ENCODE assay signal across 8 cellular contexts in the genomic region with DNA sequence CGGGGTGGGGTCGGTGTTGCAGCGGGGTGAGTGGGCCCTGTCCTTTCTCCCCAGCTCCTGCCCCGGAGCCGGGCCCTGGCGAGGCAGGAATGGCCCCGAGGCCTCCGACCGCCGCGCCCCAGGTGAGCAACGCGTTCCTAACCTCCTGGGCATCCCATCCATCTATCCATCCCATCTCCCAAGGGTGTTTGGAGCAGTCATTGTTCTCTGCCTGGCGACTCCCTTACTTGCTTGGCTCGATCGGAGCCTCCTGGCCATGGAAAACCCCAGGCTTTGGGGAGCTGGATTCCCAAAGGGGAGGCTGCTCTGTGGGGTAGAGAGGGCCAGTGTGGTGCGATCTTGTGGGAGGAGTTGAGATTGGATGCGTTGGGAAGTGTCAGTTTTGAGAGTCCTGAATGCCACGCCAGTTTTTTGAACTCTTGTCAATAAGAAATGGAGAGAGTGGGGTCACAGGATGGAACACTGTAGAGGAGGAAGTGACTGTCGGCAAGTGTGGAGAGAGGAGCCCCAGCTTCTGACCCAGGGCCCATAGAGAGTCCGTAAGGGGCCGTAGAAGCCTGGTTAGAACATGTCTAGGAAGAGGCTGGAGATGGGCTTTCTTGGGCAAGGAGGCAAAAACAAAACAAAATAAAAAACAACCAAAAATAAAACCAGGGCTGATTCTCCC. TPM values are rescaled to one million over a fixed set of nuclear protein-coding genes. Genes with fewer than 3 reads are reported as not detected.
DNase-seq lines count a peak whose midpoint lies in the region; TF ChIP-seq lines count a peak whose summit lies in the region.

No MANE protein-coding gene starts in this region.

- peak overlapping the region; percentile 50 to 70 for H3K18ac ChIP-seq in mesenchymal stem cell (ENCODE audit: low read depth in 1 of 2, low read length in 2 of 2)

- peak overlapping the region; percentile 31 for H4K91ac ChIP-seq in mesenchymal stem cell (ENCODE audit: low read length)

- H3K79me1 ChIP-seq in mesenchymal stem cell (replicated peaks; ENCODE audit: low read length, poor library complexity, severe bottlenecking): peaks cover 24% of the 10 kb centered on the region

- H3K4me3 ChIP-seq in GM08714 (ENCODE audit: low read length) (peak overlapping the region; percentile 79), HFF-Myc (replicated peaks; ENCODE audit: low read depth, low read length) (peak overlapping the region; percentile 82), Peyer's patch (peak overlapping the region; percentile 77 to 99 (median 91)), mesenchymal stem cell (ENCODE audit: insufficient read depth in 1 of 2, low read depth in 1 of 2, low read length in 2 of 2) (peak overlapping the region; percentile 83 to 95), tibial artery (peak overlapping the region; percentile 88 to 93)

- intact Hi-C loops in dendritic cell treated with granulocyte-macrophage colony-stimulating factor and Interleukin-4, amounts not matched to agents 40 ng/mL and 50 ng/mL, for 4 days (cut with micrococcal nuclease): loop anchor here (1.0 to 10.0 kb wide), 2 partner anchors 10 to 165 kb away; no protein-coding TSS in a partner anchor
- intact Hi-C loops in tibial artery (cut with DNase I; ENCODE audit: low total_unique reads): loop anchor here (10.0 kb wide), 1 partner anchor 795 kb away; the partner anchor contains the start of genes COG8, NIP7 and PDF

- peaks cover 7% of the 10 kb centered on the region for H3K4me1 Mint-ChIP-seq in dendritic cell treated with granulocyte-macrophage colony-stimulating factor and Interleukin-4, amounts not matched to agents 40 ng/mL and 50 ng/mL, for 4 days (ENCODE audit: low read depth)

- no peak overlapping the region for H2BK12ac ChIP-seq in mesenchymal stem cell (ENCODE audit: low read length in 2 of 2)

- H2AK5ac ChIP-seq in mesenchymal stem cell (ENCODE audit: low read length, severe bottlenecking): no peak overlapping the region

- no peaks in the 10 kb centered on the region for H3K27me3 Mint-ChIP-seq in dendritic cell treated with granulocyte-macrophage colony-stimulating factor and Interleukin-4, amounts not matched to agents 40 ng/mL and 50 ng/mL, for 4 days

- H3K36me3 ChIP-seq in Peyer's patch (no peaks in the 10 kb centered on the region), mesenchymal stem cell (ENCODE audit: control insufficient read depth in 1 of 2, insufficient read depth in 2 of 2, low read depth in 1 of 2, low read length in 2 of 2) (peaks cover 32 to 34% of the 10 kb centered on the region in 2 experiments), tibial artery (peaks cover 4 to 31% (median 28%) of the 10 kb centered on the region in 3 donors)

- 4% methylated on average over 17 of the region's 22 CpGs for WGBS in mesenchymal stem cell

- H3K23ac ChIP-seq in mesenchymal stem cell (ENCODE audit: low read length in 2 of 2): peak overlapping the region in 1 of 2 experiments; percentile 85

- H2BK5ac ChIP-seq in mesenchymal stem cell (ENCODE audit: low read depth, low read length, poor library complexity, severe bottlenecking): no peak overlapping the region

- peak overlapping the region; percentile 86 for H3K4me2 ChIP-seq in mesenchymal stem cell (ENCODE audit: low read length, poor library complexity, severe bottlenecking)

- peak overlapping the region; percentile 91 for H2AFZ ChIP-seq in mesenchymal stem cell (ENCODE audit: low read depth, low read length)

- no peaks in the 10 kb centered on the region for H3K9me3 ChIP-seq in Peyer's patch
- H3K9me3 ChIP-seq in mesenchymal stem cell (ENCODE audit: control insufficient read depth, low read length): peaks cover 25% of the 10 kb centered on the region
- no peaks in the 10 kb centered on the region for H3K9me3 ChIP-seq in tibial artery

- H4K8ac ChIP-seq in mesenchymal stem cell (ENCODE audit: low read length): peak overlapping the region; percentile 67

- TF ChIP-seq CTCF in HFF-Myc (IDR thresholded peaks at IDR 0.05; ENCODE audit: low read depth, low read length, missing control alignments) (no peak), Peyer's patch (IDR thresholded peaks at IDR 0.05) (no peak), tibial artery (IDR thresholded peaks at IDR 0.05) (no peak)

- H3K27ac ChIP-seq in Peyer's patch: peak overlapping the region; percentile 78 to 90 (median 80)
- peak overlapping the region; percentile 14 for H3K27ac ChIP-seq in mesenchymal stem cell (ENCODE audit: low read length, poor library complexity, severe bottlenecking)
- H3K27ac ChIP-seq in tibial artery: peak overlapping the region; percentile 79 to 81

- peak overlapping the region; percentile 93 for H3K4me3 Mint-ChIP-seq in dendritic cell treated with granulocyte-macrophage colony-stimulating factor and Interleukin-4, amounts not matched to agents 40 ng/mL and 50 ng/mL, for 4 days

- H3K9me3 Mint-ChIP-seq in dendritic cell treated with granulocyte-macrophage colony-stimulating factor and Interleukin-4, amounts not matched to agents 40 ng/mL and 50 ng/mL, for 4 days: peaks cover 31% of the 10 kb centered on the region

- DNase-seq in HFF-Myc (ENCODE audit: extremely low read depth, low read depth): no peak
- DNase-seq in Peyer's patch: no peak
- peak; percentile 24 for DNase-seq in mesenchymal stem cell
- DNase-seq in tibial artery: no peak
- DNase-seq in dedifferentiated amniotic fluid mesenchymal stem cell (ENCODE audit: extremely low spot score): no peak
- no peak for DNase-seq in NCI-H2029 treated with DMSO at 0.1 percent for 48 hours (lab: John Stamatoyannopoulos, UW)

- H3K27ac Mint-ChIP-seq in dendritic cell treated with granulocyte-macrophage colony-stimulating factor and Interleukin-4, amounts not matched to agents 40 ng/mL and 50 ng/mL, for 4 days: peak overlapping the region; percentile 90

- peak overlapping the region in 1 of 2 experiments; percentile 0 for H3K14ac ChIP-seq in mesenchymal stem cell (ENCODE audit: low read length in 2 of 2)

- no peaks in the 10 kb centered on the region for H3K27me3 ChIP-seq in Peyer's patch
- no peaks in the 10 kb centered on the region for H3K27me3 ChIP-seq in mesenchymal stem cell (ENCODE audit: control insufficient read depth in 1 of 2, insufficient read depth in 1 of 2, low read length in 2 of 2)
- no peaks in the 10 kb centered on the region for H3K27me3 ChIP-seq in tibial artery

- peak overlapping the region; percentile 19 for H2BK15ac ChIP-seq in mesenchymal stem cell (ENCODE audit: low read depth, poor library complexity, severe bottlenecking)

- H3K36me3 Mint-ChIP-seq in dendritic cell treated with granulocyte-macrophage colony-stimulating factor and Interleukin-4, amounts not matched to agents 40 ng/mL and 50 ng/mL, for 4 days (ENCODE audit: low read depth): peaks cover 39% of the 10 kb centered on the region

- H3K4me1 ChIP-seq in Peyer's patch (peaks cover 0 to 6% (median 3%) of the 10 kb centered on the region in 4 donors), mesenchymal stem cell (ENCODE audit: control insufficient read depth, insufficient read depth, low read depth, low read length) (peaks cover 5% of the 10 kb centered on the region), tibial artery (peaks cover 0 to 8% (median 5%) of the 10 kb centered on the region in 4 donors)

- H2BK120ac ChIP-seq in mesenchymal stem cell (ENCODE audit: low read depth, low read length): peak overlapping the region; percentile 64

- no peak for TF ChIP-seq POLR2A in Peyer's patch (IDR thresholded peaks at IDR 0.05)

- H3K4ac ChIP-seq in mesenchymal stem cell (ENCODE audit: low read depth in 1 of 2, low read length in 2 of 2): peak overlapping the region in 1 of 2 experiments; percentile 73

- peak overlapping the region; percentile 88 for H3K9ac ChIP-seq in mesenchymal stem cell (ENCODE audit: low read length)

RNA-seq across cellular contexts. Expression of gene ZFP90, which starts 0.7 kb away (rescaled TPM):
- total RNA-seq in Peyer's patch: 10 to 100 TPM in 2 of 4 donors, 1 to 10 TPM in 2; 5.4 to 30.5 (median 10.6) TPM
- polyA plus RNA-seq in mesenchymal stem cell (2013, experiment 1 of 2): 12.4 TPM
- 11.2 TPM for polyA plus RNA-seq in mesenchymal stem cell (2013, experiment 2 of 2)

Comparison
In these comparisons a context has a peak if more than half of its experiments do, and no peak if none do; other contexts are left out.
1. H3K27ac ChIP-seq: peak in every context shown above with its lines; median percentile 80 in Peyer's patch; 80 in tibial artery; 14 in mesenchymal stem cell.